ENCODE assay signal across 8 cellular contexts in the genomic region with DNA sequence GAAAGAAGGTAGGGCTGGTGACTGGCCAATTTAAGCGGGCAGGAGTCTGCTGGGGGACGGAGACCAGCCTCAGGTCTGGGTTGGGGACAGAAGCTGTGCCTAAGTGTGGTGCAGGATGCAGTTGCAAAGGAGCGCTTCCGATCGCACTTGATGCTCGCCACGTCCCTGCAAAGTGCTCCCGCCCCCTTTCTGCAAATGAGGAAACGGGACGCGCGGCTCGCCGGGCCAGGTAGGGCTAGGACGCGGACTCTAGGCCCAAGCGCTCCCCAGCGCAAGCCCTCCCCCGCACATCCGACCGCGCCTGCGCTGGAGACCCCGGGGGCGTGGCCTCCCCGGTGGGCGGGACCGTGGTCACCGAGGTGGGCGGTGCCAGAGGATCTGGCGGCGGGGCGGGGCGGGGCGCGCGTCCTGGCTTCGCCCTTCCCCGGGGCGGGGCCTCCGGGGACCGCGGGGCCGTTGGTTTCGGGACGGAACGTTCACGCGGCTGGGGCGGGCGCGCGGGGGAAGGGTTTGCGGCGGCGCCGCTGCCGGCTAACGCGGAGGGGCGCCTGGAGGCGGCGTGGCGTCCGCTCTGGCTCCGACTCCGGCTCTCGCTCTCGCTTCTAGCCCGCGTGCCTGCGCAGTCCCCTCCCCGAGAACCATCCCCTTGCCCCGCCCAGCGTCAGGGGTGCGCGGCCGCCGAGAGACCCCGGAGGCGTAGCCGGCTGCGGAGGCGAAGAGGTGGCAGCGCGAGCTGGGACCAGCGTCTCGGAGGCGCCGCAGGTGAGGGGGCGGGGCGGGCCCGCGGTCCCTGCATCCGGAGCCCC. TPM values are rescaled to one million over a fixed set of nuclear protein-coding genes. Genes with fewer than 3 reads are reported as not detected.
DNase-seq lines count a peak whose midpoint lies in the region; ATAC-seq and TF ChIP-seq lines count a peak whose summit lies in the region.

A gene (plus strand): TSS at position 513 of the 806 bp plus-strand sequence. CDS start 12,446 bp downstream, outside the sequence.

- peak; percentile 68 for DNase-seq in GM19240 (ENCODE audit: insufficient read length, low spot score)
- DNase-seq in NCI-H524 treated with DMSO at 0.1 percent for 48 hours (lab: John Stamatoyannopoulos, UW), result peak; percentile 66
- DNase-seq in activated CD4-positive, alpha-beta T cell treated with anti-CD3 and anti-CD28 coated beads, Interleukin-2, amount 10 ng/mL, durations not matched to agents 7 days and 5 days, result peak; percentile 95
- DNase-seq in coronary artery (ENCODE audit: low spot score), result peak; percentile 92
- peak; percentile 97 for DNase-seq in left kidney (ENCODE audit: low read depth, low spot score)
- peak; percentile 94 for DNase-seq in stimulated activated CD4-positive, alpha-beta T cell treated with anti-CD3 and anti-CD28 coated beads, Interleukin-1b, Interleukin-23, amount 100 ng/mL, for 48 hours

- no peaks in the 10 kb centered on the region for H3K9me3 ChIP-seq in BLaER1

- H3K27ac Mint-ChIP-seq in activated CD4-positive, alpha-beta T cell treated with anti-CD3 and anti-CD28 coated beads, Interleukin-2, amount 10 ng/mL, durations not matched to agents 7 days and 5 days, result peak within 1 kb of the TSS; percentile 95

- H3K27ac ChIP-seq in BLaER1, result peak within 1 kb of the TSS; percentile 92
- peak within 1 kb of the TSS; percentile 81 to 90 for H3K27ac ChIP-seq in coronary artery

- peak within 1 kb of the TSS; percentile 95 for H3K4me2 ChIP-seq in BLaER1

- peaks cover 55% of the 10 kb centered on the region for H3K4me1 ChIP-seq in BLaER1

- peak within 1 kb of the TSS; percentile 81 for H3K4me3 Mint-ChIP-seq in activated CD4-positive, alpha-beta T cell treated with anti-CD3 and anti-CD28 coated beads, Interleukin-2, amount 10 ng/mL, durations not matched to agents 7 days and 5 days

- H3K36me3 ChIP-seq in BLaER1, result peaks cover 11% of the 10 kb centered on the region

- H3K4me1 Mint-ChIP-seq in activated CD4-positive, alpha-beta T cell treated with anti-CD3 and anti-CD28 coated beads, Interleukin-2, amount 10 ng/mL, durations not matched to agents 7 days and 5 days, result peaks cover 51% of the 10 kb centered on the region

- H3K9me3 Mint-ChIP-seq in activated CD4-positive, alpha-beta T cell treated with anti-CD3 and anti-CD28 coated beads, Interleukin-2, amount 10 ng/mL, durations not matched to agents 7 days and 5 days, result no peaks in the 10 kb centered on the region

- peaks cover 44% of the 10 kb centered on the region for H4K20me1 ChIP-seq in BLaER1

- no peak for TF ChIP-seq CTCF in coronary artery (IDR thresholded peaks at IDR 0.05)

- H3K4me3 ChIP-seq in BLaER1, result peak within 1 kb of the TSS; percentile 94
- peak within 1 kb of the TSS; percentile 100 for H3K4me3 ChIP-seq in coronary artery

- POLR2A ChIA-PET in activated CD4-positive, alpha-beta T cell treated with anti-CD3 and anti-CD28 coated beads, Interleukin-2, amount 10 ng/mL, durations not matched to agents 7 days and 5 days (lab: Charles Lee), result no interaction called here

- CTCF ChIA-PET in activated CD4-positive, alpha-beta T cell treated with anti-CD3 and anti-CD28 coated beads, Interleukin-2, amount 10 ng/mL, durations not matched to agents 7 days and 5 days (lab: Charles Lee), result no interaction called here

- H3K27me3 Mint-ChIP-seq in activated CD4-positive, alpha-beta T cell treated with anti-CD3 and anti-CD28 coated beads, Interleukin-2, amount 10 ng/mL, durations not matched to agents 7 days and 5 days, result no peaks in the 10 kb centered on the region

- no peaks in the 10 kb centered on the region for H3K27me3 ChIP-seq in BLaER1

- H3K9ac ChIP-seq in BLaER1, result peak within 1 kb of the TSS; percentile 94

- H3K36me3 Mint-ChIP-seq in activated CD4-positive, alpha-beta T cell treated with anti-CD3 and anti-CD28 coated beads, Interleukin-2, amount 10 ng/mL, durations not matched to agents 7 days and 5 days (ENCODE audit: low read depth), result peaks cover 15% of the 10 kb centered on the region

- ATAC-seq in HG03457 (IDR thresholded peaks at IDR 0.05; ENCODE audit: unreplicated experiment), result peak; percentile 59

RNA-seq across cellular contexts. Expression of the gene that starts here (rescaled TPM):
- 10 to 100 TPM; 35.6 to 37.0 TPM for total RNA-seq in activated CD4-positive, alpha-beta T cell treated with anti-CD3 and anti-CD28 coated beads, Interleukin-2, amount 10 ng/mL, durations not matched to agents 7 days and 5 days

Comparison
In these comparisons a context has a peak if more than half of its experiments do, and no peak if none do; other contexts are left out.
1. Peak in every context shown above with its lines: DNase-seq, ATAC-seq, H3K4me3 ChIP-seq and H3K27ac ChIP-seq.